In the genomic region with DNA sequence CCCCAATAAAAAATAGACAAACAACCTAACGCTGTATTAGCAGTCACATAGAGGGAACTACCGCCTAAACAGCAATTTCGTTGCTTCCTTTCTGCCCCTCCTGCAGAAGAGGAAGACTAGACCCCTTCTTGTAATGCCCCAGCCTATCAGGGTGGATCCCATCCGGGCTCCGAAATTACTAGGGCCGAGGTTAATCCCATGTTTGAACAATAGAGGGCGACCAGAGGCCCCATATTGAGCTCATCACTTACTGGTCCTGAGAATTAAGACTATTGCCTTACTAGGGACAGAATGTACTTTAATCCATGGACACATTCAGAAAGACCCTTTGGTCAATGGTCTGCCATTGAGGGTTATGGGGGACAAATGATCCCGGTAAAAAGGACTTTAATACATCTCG, we compare ENCODE assay signal across 9 cellular contexts. TPM values are rescaled to one million over a fixed set of nuclear protein-coding genes. Genes with fewer than 3 reads are reported as not detected.
DNase-seq lines count a peak whose midpoint lies in the region; ATAC-seq lines count a peak whose summit lies in the region.
"Had no signal": no experiment of that assay in that cellular context is flagged by ENCODE, and none has a peak within 500 bp of the region (broad histone marks: within the 10 kb centered on the region; RNA-seq: fewer than 3 reads in every experiment).

No MANE protein-coding gene starts in this region.

- ATAC-seq in HG03108 (IDR thresholded peaks at IDR 0.05; ENCODE audit: unreplicated experiment) (peak; percentile 61), HG03460 (IDR thresholded peaks at IDR 0.05; ENCODE audit: unreplicated experiment) (no peak)
- peak; percentile 53 to 71 for ATAC-seq in activated naive CD4-positive, alpha-beta T cell treated with anti-CD3 and anti-CD28 coated beads, Interleukin-2, amount 50 U/mL, for 72 hours

- intact Hi-C loops in head of caudate nucleus (cut with DNase I): no loop called here

- peak; percentile 33 for DNase-seq in GDM1 (lab: John Stamatoyannopoulos, UW)
- DNase-seq in RPMI8226: peak; percentile 45
- peak; percentile 32 to 54 for DNase-seq in activated naive CD4-positive, alpha-beta T cell treated with anti-CD3 and anti-CD28 coated beads, Interleukin-2, amount 50 U/mL, for 72 hours (ENCODE audit: low spot score in 2 of 2)
- DNase-seq in head of caudate nucleus: peak in 37 of 42 donors; percentile 4 to 86 (median 38)
- peak; percentile 56 for DNase-seq in retina
- no peak for DNase-seq in DMS79 (lab: John Stamatoyannopoulos, UW)

- no peaks in the 10 kb centered on the region for H3K9me3 Mint-ChIP-seq in activated naive CD4-positive, alpha-beta T cell treated with anti-CD3 and anti-CD28 coated beads, Interleukin-2, amount 50 U/mL, for 72 hours

- H3K27ac Mint-ChIP-seq in activated naive CD4-positive, alpha-beta T cell treated with anti-CD3 and anti-CD28 coated beads, Interleukin-2, amount 50 U/mL, for 72 hours: no peak overlapping the region
- H3K27ac Mint-ChIP-seq: activated naive CD8-positive, alpha-beta T cell had no signal

- no peaks in the 10 kb centered on the region for H3K36me3 Mint-ChIP-seq in activated naive CD4-positive, alpha-beta T cell treated with anti-CD3 and anti-CD28 coated beads, Interleukin-2, amount 50 U/mL, for 72 hours
- H3K36me3 Mint-ChIP-seq: activated naive CD8-positive, alpha-beta T cell had no signal

RNA-seq across cellular contexts. Expression of a gene that starts 11.8 kb away (rescaled TPM):
- 1 to 10 TPM; 2.3 to 3.0 TPM for total RNA-seq in activated naive CD4-positive, alpha-beta T cell treated with anti-CD3 and anti-CD28 coated beads, Interleukin-2, amount 50 U/mL, for 72 hours

RNA-seq across cellular contexts. Expression of a gene that starts 47.2 kb away (rescaled TPM):
- not detected for total RNA-seq in activated naive CD4-positive, alpha-beta T cell treated with anti-CD3 and anti-CD28 coated beads, Interleukin-2, amount 50 U/mL, for 72 hours
